8 cellular contexts compared by ENCODE assay signal in genomic region chr2:171922230-171923022, GRCh38. TPM values are rescaled to one million over a fixed set of nuclear protein-coding genes. Genes with fewer than 3 reads are reported as not detected.
DNase-seq lines count a peak whose midpoint lies in the region; TF ChIP-seq lines count a peak whose summit lies in the region.

TSS of gene HAT1 (plus strand) at chr2:171922461. CDS start at chr2:171922501, 40 bp downstream.

- peaks cover 4% of the 10 kb centered on the region for H3K23me2 ChIP-seq in H9 (ENCODE audit: insufficient read length, low read depth, low read length, poor library complexity, severe bottlenecking)

- H2AFZ ChIP-seq in H9 (ENCODE audit: low read length): peak within 1 kb of the TSS; percentile 63

- H3K79me1 ChIP-seq in H9 (ENCODE audit: insufficient read depth, low read depth, low read length, poor library complexity, severe bottlenecking): peaks cover 3% of the 10 kb centered on the region

- DNase-seq in ELR (ENCODE audit: low read depth) (peak; percentile 99), H9 (peak; percentile 97), MG63 (peak; percentile 95), SHP77 treated with DMSO at 0.1 percent for 48 hours (lab: John Stamatoyannopoulos, UW) (peak; percentile 80), fibroblast of the aortic adventitia (ENCODE audit: low read depth) (peak; percentile 97)
- DNase-seq in activated effector memory CD4-positive, alpha-beta T cell treated with anti-CD3 and anti-CD28 coated beads, Interleukin-2, amount 50 U/mL, for 16 hours: peak; percentile 99

- H3K4me1 Mint-ChIP-seq in H9: peaks cover 14 to 17% of the 10 kb centered on the region in 2 experiments
- peaks cover 17% of the 10 kb centered on the region for H3K4me1 Mint-ChIP-seq in nephron
- peaks cover 45% of the 10 kb centered on the region for H3K4me1 Mint-ChIP-seq in stimulated activated naive CD8-positive, alpha-beta T cell treated with anti-CD3 and anti-CD28 coated beads, Interleukin-15, Interleukin-2, amounts not matched to agents 100 ng/mL and 50 ng/mL, for 24 hours (ENCODE audit: low read depth)

- peak within 1 kb of the TSS; percentile 92 to 99 (median 97) for H3K27ac Mint-ChIP-seq in H9
- H3K27ac Mint-ChIP-seq in nephron: peak within 1 kb of the TSS; percentile 84 to 98 (median 96)
- peak within 1 kb of the TSS; percentile 97 for H3K27ac Mint-ChIP-seq in stimulated activated naive CD8-positive, alpha-beta T cell treated with anti-CD3 and anti-CD28 coated beads, Interleukin-15, Interleukin-2, amounts not matched to agents 100 ng/mL and 50 ng/mL, for 24 hours

- H3K4me2 ChIP-seq in H9 (ENCODE audit: insufficient read depth, insufficient read length, low read length): peak within 1 kb of the TSS; percentile 86

- H3K9ac ChIP-seq in H9 (ENCODE audit: extremely low read depth, insufficient read length, low read length): peak within 1 kb of the TSS; percentile 88

- TF ChIP-seq CTCF in H9 (conservative IDR thresholded peaks at IDR 0.05): no peak
- TF ChIP-seq CTCF in fibroblast of the aortic adventitia (IDR thresholded peaks at IDR 0.05; ENCODE audit: insufficient read depth, low read length): no peak
- no peak for TF ChIP-seq CTCF in nephron (IDR thresholded peaks at IDR 0.05; ENCODE audit: unreplicated experiment in 3 of 3)

- H3K27me3 ChIP-seq in H9 (ENCODE audit: insufficient read depth, low read length) (no peaks in the 10 kb centered on the region), MG63 (no peaks in the 10 kb centered on the region)

- peak within 1 kb of the TSS; percentile 39 for H3K27ac ChIP-seq in H9 (ENCODE audit: insufficient read length, low read depth, low read length)

- peak within 1 kb of the TSS; percentile 83 to 91 for H3K4me3 Mint-ChIP-seq in H9
- peak within 1 kb of the TSS; percentile 95 to 97 (median 97) for H3K4me3 Mint-ChIP-seq in nephron
- peak within 1 kb of the TSS; percentile 99 for H3K4me3 Mint-ChIP-seq in stimulated activated naive CD8-positive, alpha-beta T cell treated with anti-CD3 and anti-CD28 coated beads, Interleukin-15, Interleukin-2, amounts not matched to agents 100 ng/mL and 50 ng/mL, for 24 hours

- no peak within 1 kb of the TSS for H2BK5ac ChIP-seq in H9 (ENCODE audit: insufficient read length, low read length)

- no peak within 1 kb of the TSS for H4K8ac ChIP-seq in H9 (replicated peaks; ENCODE audit: insufficient read length, low read depth, low read length)

- H3K23ac ChIP-seq in H9 (ENCODE audit: insufficient read length, low read depth, low read length): no peak within 1 kb of the TSS

- peak within 1 kb of the TSS; percentile 68 for H3K4me3 ChIP-seq in MG63
- H3K4me3 ChIP-seq in fibroblast of the aortic adventitia (ENCODE audit: low read depth, low read length): peak within 1 kb of the TSS; percentile 98

- no peak within 1 kb of the TSS for H3T11ph ChIP-seq in H9 (ENCODE audit: low read length)

- peak within 1 kb of the TSS; percentile 80 for H3K18ac ChIP-seq in H9 (ENCODE audit: insufficient read length, low read depth, low read length)

- H3K14ac ChIP-seq in H9 (ENCODE audit: insufficient read depth, low read length): peak within 1 kb of the TSS; percentile 89; the same call in 1 of the 2 replicates

- peaks cover 3% of the 10 kb centered on the region; the same call in 1 of the 2 replicates for H3K79me2 ChIP-seq in H9 (ENCODE audit: insufficient read depth, low read length)

- no peak within 1 kb of the TSS for H2BK120ac ChIP-seq in H9 (ENCODE audit: low read depth, low read length, poor library complexity, severe bottlenecking)

- H3K4me1 ChIP-seq in H9 (ENCODE audit: insufficient read depth, low read length): no peaks in the 10 kb centered on the region; the same call in 1 of the 2 replicates

- H3K9me3 Mint-ChIP-seq in H9 (no peaks in the 10 kb centered on the region; a peak in 2 of 5 replicates), nephron (no peaks in the 10 kb centered on the region)
- H3K9me3 Mint-ChIP-seq in stimulated activated naive CD8-positive, alpha-beta T cell treated with anti-CD3 and anti-CD28 coated beads, Interleukin-15, Interleukin-2, amounts not matched to agents 100 ng/mL and 50 ng/mL, for 24 hours: no peaks in the 10 kb centered on the region

- no peak within 1 kb of the TSS for H3K4ac ChIP-seq in H9 (ENCODE audit: low read depth, low read length)

- peaks cover 34% of the 10 kb centered on the region for H3K36me3 ChIP-seq in MG63

- no peaks in the 10 kb centered on the region for H3K27me3 Mint-ChIP-seq in H9 (ENCODE audit: low read depth)
- no peaks in the 10 kb centered on the region for H3K27me3 Mint-ChIP-seq in nephron (ENCODE audit: low read depth)
- no peaks in the 10 kb centered on the region for H3K27me3 Mint-ChIP-seq in stimulated activated naive CD8-positive, alpha-beta T cell treated with anti-CD3 and anti-CD28 coated beads, Interleukin-15, Interleukin-2, amounts not matched to agents 100 ng/mL and 50 ng/mL, for 24 hours

- no peak within 1 kb of the TSS for H2AK5ac ChIP-seq in H9 (ENCODE audit: insufficient read length, low read length)

- H2BK12ac ChIP-seq in H9 (ENCODE audit: insufficient read length, low read depth, low read length): no peak within 1 kb of the TSS

- no peak within 1 kb of the TSS for H2BK20ac ChIP-seq in H9 (ENCODE audit: low read depth, low read length, poor library complexity, severe bottlenecking)

- no peak within 1 kb of the TSS for H2BK15ac ChIP-seq in H9 (ENCODE audit: low read depth, low read length)

- no CpG with 5 or more reads among the region's 61 CpGs for WGBS in H9 (ENCODE audit: extremely low coverage, insufficient read length, low lambda C conversion rate)

- H3K9me3 ChIP-seq in H9 (ENCODE audit: control insufficient read depth, low read depth, low read length) (no peaks in the 10 kb centered on the region), MG63 (no peaks in the 10 kb centered on the region)

- no peaks in the 10 kb centered on the region for H4K20me1 ChIP-seq in H9 (ENCODE audit: control insufficient read depth, insufficient read depth, insufficient read length)

- H3K36me3 Mint-ChIP-seq in H9 (ENCODE audit: insufficient read depth in 1 of 3, low read depth in 3 of 3): peaks cover 5 to 26% (median 21%) of the 10 kb centered on the region in 3 experiments; a peak in 6 of 7 replicates
- H3K36me3 Mint-ChIP-seq in nephron (ENCODE audit: low read depth): peaks cover 17% of the 10 kb centered on the region
- peaks cover 23% of the 10 kb centered on the region for H3K36me3 Mint-ChIP-seq in stimulated activated naive CD8-positive, alpha-beta T cell treated with anti-CD3 and anti-CD28 coated beads, Interleukin-15, Interleukin-2, amounts not matched to agents 100 ng/mL and 50 ng/mL, for 24 hours (ENCODE audit: low read depth)

- no peak within 1 kb of the TSS for H4K91ac ChIP-seq in H9 (ENCODE audit: insufficient read length, low read depth, low read length)

- peak within 1 kb of the TSS; percentile 3 for H4K5ac ChIP-seq in H9 (ENCODE audit: insufficient read length, low read depth, low read length)

- H3K56ac ChIP-seq in H9 (ENCODE audit: insufficient read length, low read depth, low read length): no peak within 1 kb of the TSS

RNA-seq across cellular contexts. Expression of gene HAT1, which starts in this region (rescaled TPM):
- total RNA-seq in H9 (2021) (73.0 and 75.0 TPM in 2 replicates), fibroblast of the aortic adventitia (ENCODE audit: low replicate concordance) (42.0 and 81.4 TPM in 2 replicates)
- total RNA-seq in MG63 (2014; rRNA removed; shearing (Covaris generic); ENCODE audit: low replicate concordance): 51.3 and 118 TPM in 2 replicates

Comparison
In these comparisons a context has a peak if more than half of its experiments do, and no peak if none do; other contexts are left out.
1. Peak in every context shown above with its lines: DNase-seq, H3K4me3 ChIP-seq and H3K27ac ChIP-seq.